Comparison of ENCODE assay signal across 27 cellular contexts in genomic region chr7:40137563-40137962, GRCh38. TPM values are rescaled to one million over a fixed set of nuclear protein-coding genes. Genes with fewer than 3 reads are reported as not detected.
"Had no signal": no experiment of that assay in that cellular context is flagged by ENCODE, and none has a peak within 500 bp of the region (broad histone marks: within the 10 kb centered on the region; RNA-seq: fewer than 3 reads in every experiment).

No MANE protein-coding gene starts in this region.

- H3K4me3 ChIP-seq: ascending aorta, coronary artery, dorsolateral prefrontal cortex had no signal

- H3K9me3 ChIP-seq: ascending aorta had no signal

- H3K27me3 ChIP-seq: ascending aorta, brain microvascular endothelial cell, dorsolateral prefrontal cortex had no signal

- DNase-seq: activated CD4-positive, alpha-beta T cell treated with anti-CD3 and anti-CD28 coated beads for 1 hour; activated CD4-positive, alpha-beta T cell treated with anti-CD3 and anti-CD28 coated beads for 4 hours; activated CD4-positive, alpha-beta T cell treated with anti-CD3 and anti-CD28 coated beads, Interleukin-2, amount 10 ng/mL, durations not matched to agents 7 days and 5 days; activated CD4-positive, alpha-beta T cell treated with anti-CD3 and anti-CD28 coated beads, Interleukin-2, amount 50 U/mL, for 4 hours; activated CD8-positive, alpha-beta memory T cell treated with anti-CD3 and anti-CD28 coated beads for 24 hours; activated CD8-positive, alpha-beta T cell treated with anti-CD3 and anti-CD28 coated beads for 36 hours; activated effector memory CD4-positive, alpha-beta T cell treated with Interleukin-2 at 50 U/mL for 16 hours; activated gamma-delta T cell treated with Interleukin-2 at 50 U/mL for 16 hours; activated naive CD4-positive, alpha-beta T cell treated with anti-CD3 and anti-CD28 coated beads, Interleukin-2, amount 50 U/mL, for 16 hours; activated naive CD4-positive, alpha-beta T cell treated with Interleukin-2 at 50 U/mL for 16 hours; activated naive CD8-positive, alpha-beta T cell treated with anti-CD3 and anti-CD28 coated beads for 36 hours; activated T-cell treated with anti-CD3 and anti-CD28 coated beads, Interleukin-2, amount 50 U/mL, for 4 hours; brain microvascular endothelial cell; dorsolateral prefrontal cortex; effector memory CD4-positive, alpha-beta T cell; endodermal cell; foreskin fibroblast; T-helper 2 cell had no signal

- H3K27ac ChIP-seq: ascending aorta, brain microvascular endothelial cell, coronary artery, dorsolateral prefrontal cortex, VCaP had no signal

- H3K9me3 Mint-ChIP-seq: activated CD4-positive, alpha-beta T cell treated with anti-CD3 and anti-CD28 coated beads, Interleukin-2, amount 10 ng/mL, durations not matched to agents 7 days and 5 days; activated CD8-positive, alpha-beta T cell treated with anti-CD3 and anti-CD28 coated beads for 36 hours; activated naive CD8-positive, alpha-beta T cell treated with anti-CD3 and anti-CD28 coated beads for 36 hours; activated T-cell treated with anti-CD3 and anti-CD28 coated beads, Interleukin-2, amount 50 U/mL, for 4 hours; activated T-helper 17 cell treated with anti-CD3 and anti-CD28 coated beads, Interleukin-2, amount 50 U/mL, for 72 hours; central memory CD8-positive, alpha-beta T cell; dendritic cell treated with granulocyte-macrophage colony-stimulating factor and Interleukin-4, amounts not matched to agents 40 ng/mL and 50 ng/mL, for 4 days had no signal

- ATAC-seq: activated CD8-positive, alpha-beta T cell treated with anti-CD3 and anti-CD28 coated beads for 36 hours; activated T-cell treated with anti-CD3 and anti-CD28 coated beads, Interleukin-2, amount 50 U/mL, for 4 hours; activated T-helper 17 cell treated with anti-CD3 and anti-CD28 coated beads, Interleukin-2, amount 50 U/mL, for 72 hours; esophagus mucosa; WTC11 had no signal

- H3K27me3 Mint-ChIP-seq: activated naive CD8-positive, alpha-beta T cell treated with anti-CD3 and anti-CD28 coated beads for 36 hours had no signal

- H3K4me3 Mint-ChIP-seq: activated CD4-positive, alpha-beta T cell treated with anti-CD3 and anti-CD28 coated beads, Interleukin-2, amount 10 ng/mL, durations not matched to agents 7 days and 5 days; activated CD8-positive, alpha-beta T cell treated with anti-CD3 and anti-CD28 coated beads for 36 hours; activated naive CD8-positive, alpha-beta T cell treated with anti-CD3 and anti-CD28 coated beads for 36 hours; activated T-cell treated with anti-CD3 and anti-CD28 coated beads, Interleukin-2, amount 50 U/mL, for 4 hours; activated T-helper 17 cell treated with anti-CD3 and anti-CD28 coated beads, Interleukin-2, amount 50 U/mL, for 72 hours; central memory CD8-positive, alpha-beta T cell; dendritic cell treated with granulocyte-macrophage colony-stimulating factor and Interleukin-4, amounts not matched to agents 40 ng/mL and 50 ng/mL, for 4 days; endodermal cell; WTC11 had no signal

- H3K27ac Mint-ChIP-seq: activated CD4-positive, alpha-beta T cell treated with anti-CD3 and anti-CD28 coated beads, Interleukin-2, amount 10 ng/mL, durations not matched to agents 7 days and 5 days; activated CD8-positive, alpha-beta T cell treated with anti-CD3 and anti-CD28 coated beads for 36 hours; activated naive CD8-positive, alpha-beta T cell treated with anti-CD3 and anti-CD28 coated beads for 36 hours; activated T-helper 17 cell treated with anti-CD3 and anti-CD28 coated beads, Interleukin-2, amount 50 U/mL, for 72 hours; dendritic cell treated with granulocyte-macrophage colony-stimulating factor and Interleukin-4, amounts not matched to agents 40 ng/mL and 50 ng/mL, for 4 days; endodermal cell; WTC11 had no signal

- H3K36me3 ChIP-seq: ascending aorta, brain microvascular endothelial cell had no signal

RNA-seq across cellular contexts. Expression of gene SUGCT, which starts 2.8 kb away (rescaled TPM):
- total RNA-seq: activated CD4-positive, alpha-beta T cell treated with anti-CD3 and anti-CD28 coated beads, Interleukin-2, amount 10 ng/mL, durations not matched to agents 7 days and 5 days; T-helper 1 cell treated with Interleukin-12 subunit alpha and Interleukin-12 subunit beta and Interleukin-4 antibody, amounts not matched to agents 30 ng/mL and 1 ng/mL, for 36 hours had no signal
